In the genomic region with DNA sequence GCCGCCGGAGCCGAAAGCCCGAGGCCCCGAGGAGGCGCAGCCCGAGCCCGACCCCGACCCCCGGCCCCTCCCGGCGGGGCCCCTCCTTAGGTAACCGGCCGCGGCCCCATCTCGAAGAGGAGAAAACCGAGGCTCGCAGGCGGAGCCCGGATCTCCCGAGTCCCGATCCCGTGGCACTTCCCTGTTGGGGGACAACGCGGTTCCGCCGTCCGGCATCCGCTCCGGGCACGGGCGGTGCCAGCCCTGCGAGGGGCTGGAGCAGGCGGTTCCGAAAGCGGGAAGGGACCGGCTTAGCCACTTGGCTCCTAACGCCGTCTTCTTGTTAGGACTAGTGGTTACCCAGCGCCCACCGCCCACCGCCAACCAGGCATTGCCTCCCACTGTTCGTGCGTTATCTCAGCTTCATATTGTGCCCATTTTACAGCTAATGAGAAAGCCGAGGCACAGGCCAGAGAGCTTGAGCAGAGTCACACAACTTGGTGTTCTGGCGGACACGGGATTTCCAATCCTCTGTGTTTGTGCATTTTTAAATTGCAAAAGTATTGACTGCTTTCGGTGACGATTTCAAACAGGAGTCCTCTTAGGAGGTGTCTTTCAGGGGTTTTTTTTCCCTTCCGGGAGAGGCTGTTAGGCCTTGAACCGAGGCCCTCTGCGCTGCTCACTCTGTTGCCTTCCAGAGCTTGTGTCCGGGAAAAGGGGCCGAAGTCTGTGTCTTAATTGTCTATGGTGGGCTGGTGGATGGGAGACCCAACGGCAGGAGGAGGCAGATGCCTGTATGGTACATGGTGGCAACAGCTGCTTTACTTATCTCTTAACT, we compare ENCODE assay signal across 8 cellular contexts. TPM values are rescaled to one million over a fixed set of nuclear protein-coding genes. Genes with fewer than 3 reads are reported as not detected.
DNase-seq lines count a peak whose midpoint lies in the region; ATAC-seq, FAIRE-seq and TF ChIP-seq lines count a peak whose summit lies in the region.

No MANE protein-coding gene starts in this region.

- FAIRE-seq in GM18507 (lab: Jason Lieb, UNC): peak; percentile 5

- peaks cover 31% of the 10 kb centered on the region for H3K4me1 Mint-ChIP-seq in nephron progenitor cell

- peaks cover 48% of the 10 kb centered on the region for H3K9me3 Mint-ChIP-seq in nephron progenitor cell

- H3K27ac ChIP-seq in SK-N-MC: peak overlapping the region; percentile 45; the same call in 1 of the 2 replicates

- H3K36me3 ChIP-seq in SK-N-MC (ENCODE audit: insufficient read depth, low read length): peaks cover 35% of the 10 kb centered on the region

- H3K9ac ChIP-seq in SK-N-MC (ENCODE audit: insufficient read length): peak overlapping the region; percentile 91

- no peak overlapping the region for H3K27ac Mint-ChIP-seq in nephron progenitor cell

- peak overlapping the region; percentile 81 for H3K4me3 ChIP-seq in AG09309 (ENCODE audit: control insufficient read depth, low read depth, low read length)
- H3K4me3 ChIP-seq in SK-N-MC: peak overlapping the region; percentile 86
- H3K4me3 ChIP-seq in epithelial cell of proximal tubule (ENCODE audit: low read depth, low read length): peak overlapping the region; percentile 75

- H3K9me3 ChIP-seq in SK-N-MC (ENCODE audit: low read depth, low read length): 0 out of 2 replicates have a peak, but pooled peaks cover 5% of the 10 kb centered on the region

- no peak for TF ChIP-seq CTCF in AG09309 (IDR thresholded peaks at IDR 0.05; ENCODE audit: control insufficient read depth, insufficient read depth, low read depth, low read length, missing control alignments)
- TF ChIP-seq CTCF in epithelial cell of proximal tubule (conservative IDR thresholded peaks at IDR 0.05; ENCODE audit: low read depth, low read length): no peak
- no peak for TF ChIP-seq CTCF in nephron progenitor cell (IDR thresholded peaks at IDR 0.05)

- ATAC-seq in HG03039 (IDR thresholded peaks at IDR 0.05; ENCODE audit: unreplicated experiment): peak; percentile 9
- no peak for ATAC-seq in HG03460 (IDR thresholded peaks at IDR 0.05; ENCODE audit: unreplicated experiment)

- no peaks in the 10 kb centered on the region for H3K27me3 Mint-ChIP-seq in nephron progenitor cell (ENCODE audit: low read depth, poor library complexity)

- peak overlapping the region; percentile 90 for H3K4me3 Mint-ChIP-seq in nephron progenitor cell

- DNase-seq in AG09309 (ENCODE audit: low read depth) (no peak), GM18507 (ENCODE audit: extremely low spot score, insufficient read length, low read depth) (no peak), SK-N-MC (ENCODE audit: low read depth, low spot score) (no peak), epithelial cell of proximal tubule (ENCODE audit: low read depth) (no peak), nephron progenitor cell (no peak)
- DNase-seq in NK-92 treated with Interleukin-12 subunit alpha and Interleukin-12 subunit beta, amount 100 ng/mL, for 24 hours (lab: John Stamatoyannopoulos, UW): no peak

- peaks cover 47% of the 10 kb centered on the region for H3K36me3 Mint-ChIP-seq in nephron progenitor cell (ENCODE audit: low read depth)

RNA-seq across cellular contexts. Expression of gene CENPA, which starts 0.6 kb away (rescaled TPM):
- 24.4 and 33.7 TPM in 2 replicates for total RNA-seq in epithelial cell of proximal tubule

RNA-seq across cellular contexts. Expression of gene SLC35F6, which starts 22.3 kb away (rescaled TPM):
- total RNA-seq in epithelial cell of proximal tubule: 27.2 and 67.1 TPM in 2 replicates
